Comparison of ENCODE assay signal across 8 cellular contexts in genomic region chr1:53949023-53949611, GRCh38. TPM values are rescaled to one million over a fixed set of nuclear protein-coding genes. Genes with fewer than 3 reads are reported as not detected.
A peak's percentile ranks its signal among the peaks of the same experiment; 100 is the strongest.
DNase-seq lines count a peak whose midpoint lies in the region; ATAC-seq and TF ChIP-seq lines count a peak whose summit lies in the region.

No MANE protein-coding gene starts in this region.

- no peak overlapping the region for H3K4me3 ChIP-seq in AG04450 (ENCODE audit: low read depth, low read length)
- H3K4me3 ChIP-seq in DOHH2 (ENCODE audit: low read length), result no peak overlapping the region

- no peaks in the 10 kb centered on the region; the same call in 1 of the 2 replicates for H3K9me3 ChIP-seq in AG04450 (ENCODE audit: control insufficient read depth, insufficient read depth, low read length)
- no peaks in the 10 kb centered on the region for H3K9me3 ChIP-seq in DOHH2 (ENCODE audit: control insufficient read depth, insufficient read depth, low read length)

- peaks cover 22% of the 10 kb centered on the region for H3K4me1 ChIP-seq in DOHH2 (ENCODE audit: control insufficient read depth, low read length)

- peaks cover 47% of the 10 kb centered on the region for H3K36me3 ChIP-seq in DOHH2 (ENCODE audit: control insufficient read depth, low read length)

- peaks cover 14% of the 10 kb centered on the region; the same call in 1 of the 2 replicates for H4K20me1 ChIP-seq in DOHH2 (ENCODE audit: control insufficient read depth, insufficient read depth, low read depth, low read length)

- H3K9me2 ChIP-seq in DOHH2 (replicated peaks; ENCODE audit: control insufficient read depth, low read length), result no peaks in the 10 kb centered on the region

- H3K27me3 ChIP-seq in AG04450 (ENCODE audit: control insufficient read depth, insufficient read depth, low read length), result no peaks in the 10 kb centered on the region
- H3K27me3 ChIP-seq in DOHH2 (ENCODE audit: control insufficient read depth, low read length), result no peaks in the 10 kb centered on the region

- no peak for DNase-seq in AG04450 (ENCODE audit: low read depth, low spot score)
- peak; percentile 47 for DNase-seq in NCI-H1694 (lab: John Stamatoyannopoulos, UW)
- peak; percentile 65 for DNase-seq in astrocyte of the hippocampus (ENCODE audit: low read depth, low spot score)
- peak; percentile 45 for DNase-seq in medulla oblongata (ENCODE audit: extremely low spot score)
- DNase-seq in foreskin melanocyte, result no peak

- CTCF ChIA-PET in AG04450 (lab: Charles Lee), result interaction anchor here (0.6 to 5.0 kb wide), 11 partner anchors 10 to 91 kb away, joined by 3 to 80 read pairs (median 7); partner anchors contain the start of gene DIO1

- POLR2A ChIA-PET in AG04450 (lab: Yijun Ruan, JAX), result no interaction called here

- no peak for ATAC-seq in GM19397 (IDR thresholded peaks at IDR 0.05; ENCODE audit: unreplicated experiment)
- no peak for ATAC-seq in GM18868 (IDR thresholded peaks at IDR 0.05; ENCODE audit: unreplicated experiment)

- H3K27ac ChIP-seq in AG04450 (ENCODE audit: low read depth, low read length) (no peak overlapping the region), DOHH2 (ENCODE audit: low read depth, low read length) (no peak overlapping the region)

- peaks cover 4% of the 10 kb centered on the region; the same call in 1 of the 2 replicates for H3F3A ChIP-seq in DOHH2 (ENCODE audit: control insufficient read depth, insufficient read depth)

- TF ChIP-seq CTCF in AG04450 (IDR thresholded peaks at IDR 0.05; ENCODE audit: low read depth, low read length), result peak; percentile 75
- peak; percentile 73 for TF ChIP-seq CTCF in DOHH2 (IDR thresholded peaks at IDR 0.05; ENCODE audit: low read depth, low read length, poor library complexity, severe bottlenecking)

- H3K4me2 ChIP-seq in DOHH2 (ENCODE audit: low read length), result no peak overlapping the region

- H3K79me2 ChIP-seq in DOHH2 (ENCODE audit: control insufficient read depth, low read length), result peaks cover 48% of the 10 kb centered on the region

RNA-seq across cellular contexts. Expression of gene LRRC42, which starts 3.0 kb away (rescaled TPM):
- 44.5 and 51.4 TPM in 2 replicates for polyA plus RNA-seq in AG04450 (2011; rRNA removed)
- polyA minus RNA-seq in AG04450 (2011; rRNA and poly(A)+ RNA removed), result 27.5 and 29.5 TPM in 2 replicates

RNA-seq across cellular contexts. Expression of gene IFT25, which starts 3.6 kb away (rescaled TPM):
- 41.9 and 54.2 TPM in 2 replicates for polyA plus RNA-seq in AG04450 (2011; rRNA removed)
- polyA minus RNA-seq in AG04450 (2011; rRNA and poly(A)+ RNA removed), result 3.2 and 8.2 TPM in 2 replicates

RNA-seq across cellular contexts. Expression of gene DIO1, which starts 55.1 kb away (rescaled TPM):
- not detected in 2 replicates for polyA plus RNA-seq in AG04450 (2011; rRNA removed)
- polyA minus RNA-seq in AG04450 (2011; rRNA and poly(A)+ RNA removed), result not detected in 2 replicates

RNA-seq across cellular contexts. Expression of gene YIPF1, which starts 59.5 kb away (rescaled TPM):
- 48.5 and 52.4 TPM in 2 replicates for polyA plus RNA-seq in AG04450 (2011; rRNA removed)
- polyA minus RNA-seq in AG04450 (2011; rRNA and poly(A)+ RNA removed), result 29.8 and 30.9 TPM in 2 replicates

Comparison
In these comparisons a context has a peak if more than half of its experiments do, and no peak if none do; other contexts are left out.
1. DNase-seq: peak in NCI-H1694 (single experiment), astrocyte of the hippocampus (single experiment) and medulla oblongata (single experiment); none in AG04450 (single experiment) and foreskin melanocyte (single experiment).